Comparison of ENCODE assay signal across 30 cellular contexts in genomic region chr19:49583239-49583638, GRCh38.
"Had no signal": no experiment of that assay in that cellular context is flagged by ENCODE, and none has a peak within 500 bp of the region (broad histone marks: within the 10 kb centered on the region; RNA-seq: fewer than 3 reads in every experiment).

No MANE protein-coding gene starts in this region.

- DNase-seq: activated CD4-positive, alpha-beta T cell treated with anti-CD3 and anti-CD28 coated beads for 4 hours; activated CD8-positive, alpha-beta T cell treated with anti-CD3 and anti-CD28 coated beads for 36 hours; activated effector memory CD4-positive, alpha-beta T cell treated with Interleukin-2 at 50 U/mL for 16 hours; activated naive CD4-positive, alpha-beta T cell; activated T-cell treated with anti-CD3 and anti-CD28 coated beads, Interleukin-2, amount 50 U/mL, for 24 hours; amygdala; cerebellar nuclear complex; MG63; MV-4-11; NCI-H1092 treated with DMSO at 0.1 percent for 48 hours; NCI-H1417 treated with DMSO at 0.1 percent for 48 hours; NCI-H1694; NCI-H2107; NCI-H2171 treated with DMSO at 0.1 percent for 48 hours; NCI-H345; NCI-H510A; NCI-H526 treated with DMSO at 0.1 percent for 48 hours; NK-92 treated with Interleukin-12 subunit alpha and Interleukin-12 subunit beta, amount 100 ng/mL, for 24 hours; OCI-M1; Right ventricle myocardium superior; RPMI8226; SJCRH30 had no signal

- ATAC-seq: activated CD4-positive, CD25-positive, alpha-beta regulatory T cell treated with anti-CD3 and anti-CD28 coated beads, Interleukin-2, amount 50 U/mL, for 24 hours; activated CD8-positive, alpha-beta T cell treated with anti-CD3 and anti-CD28 coated beads for 36 hours; Panc1 had no signal

- H3K9me3 ChIP-seq: MG63, SJCRH30 had no signal

- FAIRE-seq: astrocyte, colon had no signal

- H3K36me3 Mint-ChIP-seq: brain had no signal

- H3K27ac ChIP-seq: SJCRH30 had no signal

- H3K4me3 Mint-ChIP-seq: activated CD8-positive, alpha-beta T cell treated with anti-CD3 and anti-CD28 coated beads for 36 hours; activated naive CD4-positive, alpha-beta T cell treated with anti-CD3 and anti-CD28 coated beads, Interleukin-2, amount 50 U/mL, for 24 hours; activated T-cell treated with anti-CD3 and anti-CD28 coated beads, Interleukin-2, amount 50 U/mL, for 24 hours; activated T-helper 1 cell treated with anti-CD3 and anti-CD28 coated beads, Interleukin-12 subunit alpha, Interleukin-12 subunit beta, Interleukin-2, Interleukin-4 antibody, amounts not matched to agents 30 ng/mL and 10 ng/mL and 1 ng/mL, durations not matched to agents 14 hours and 24 hours and 36 hours; brain; T-helper 1 cell treated with Interleukin-12 subunit alpha and Interleukin-12 subunit beta and Interleukin-4 antibody, amounts not matched to agents 30 μg/mL and 1 μg/mL, for 36 hours had no signal

- H3K27me3 Mint-ChIP-seq: activated CD8-positive, alpha-beta T cell treated with anti-CD3 and anti-CD28 coated beads for 36 hours; activated naive CD4-positive, alpha-beta T cell treated with anti-CD3 and anti-CD28 coated beads, Interleukin-2, amount 50 U/mL, for 24 hours; activated T-cell treated with anti-CD3 and anti-CD28 coated beads, Interleukin-2, amount 50 U/mL, for 24 hours; brain had no signal

- H3K4me3 ChIP-seq: MG63, SJCRH30 had no signal

- H3K27ac Mint-ChIP-seq: activated CD8-positive, alpha-beta T cell treated with anti-CD3 and anti-CD28 coated beads for 36 hours; activated naive CD4-positive, alpha-beta T cell treated with anti-CD3 and anti-CD28 coated beads, Interleukin-2, amount 50 U/mL, for 24 hours; activated T-cell treated with anti-CD3 and anti-CD28 coated beads, Interleukin-2, amount 50 U/mL, for 24 hours; activated T-helper 1 cell treated with anti-CD3 and anti-CD28 coated beads, Interleukin-12 subunit alpha, Interleukin-12 subunit beta, Interleukin-2, Interleukin-4 antibody, amounts not matched to agents 30 ng/mL and 10 ng/mL and 1 ng/mL, durations not matched to agents 14 hours and 24 hours and 36 hours; T-helper 1 cell treated with Interleukin-12 subunit alpha and Interleukin-12 subunit beta and Interleukin-4 antibody, amounts not matched to agents 30 μg/mL and 1 μg/mL, for 36 hours had no signal

- H3K36me3 ChIP-seq: SJCRH30 had no signal

- H3K9me3 Mint-ChIP-seq: activated CD8-positive, alpha-beta T cell treated with anti-CD3 and anti-CD28 coated beads for 36 hours; activated naive CD4-positive, alpha-beta T cell treated with anti-CD3 and anti-CD28 coated beads, Interleukin-2, amount 50 U/mL, for 24 hours; activated T-cell treated with anti-CD3 and anti-CD28 coated beads, Interleukin-2, amount 50 U/mL, for 24 hours; activated T-helper 1 cell treated with anti-CD3 and anti-CD28 coated beads, Interleukin-12 subunit alpha, Interleukin-12 subunit beta, Interleukin-2, Interleukin-4 antibody, amounts not matched to agents 30 ng/mL and 10 ng/mL and 1 ng/mL, durations not matched to agents 14 hours and 24 hours and 36 hours; T-helper 1 cell treated with Interleukin-12 subunit alpha and Interleukin-12 subunit beta and Interleukin-4 antibody, amounts not matched to agents 30 μg/mL and 1 μg/mL, for 36 hours had no signal

- H3K27me3 ChIP-seq: MG63, SJCRH30 had no signal
